In genomic region chr3:54424283-54424682, GRCh38 we compare ENCODE assay signal across 13 cellular contexts.
"Had no signal": no experiment of that assay in that cellular context is flagged by ENCODE, and none has a peak within 500 bp of the region (broad histone marks: within the 10 kb centered on the region; RNA-seq: fewer than 3 reads in every experiment).

No MANE protein-coding gene starts in this region.

- H3K27ac ChIP-seq: ascending aorta had no signal

- ATAC-seq: activated naive CD8-positive, alpha-beta T cell treated with anti-CD3 and anti-CD28 coated beads, Interleukin-2, amount 50 U/mL, for 24 hours; naive thymus-derived CD8-positive, alpha-beta T cell; stimulated activated effector memory CD8-positive, alpha-beta T cell treated with anti-CD3 and anti-CD28 coated beads, Interleukin-12 subunit alpha, Interleukin-12 subunit beta, amount 100 ng/mL, for 72 hours had no signal

- H3K9me3 ChIP-seq: ascending aorta had no signal

- DNase-seq: activated CD4-positive, alpha-beta T cell treated with anti-CD3 and anti-CD28 coated beads, Interleukin-2, amount 50 U/mL, for 1 hour; activated CD4-positive, CD25-positive, alpha-beta regulatory T cell; activated naive CD4-positive, alpha-beta T cell treated with Interleukin-2 at 50 U/mL for 16 hours; activated naive CD8-positive, alpha-beta T cell treated with anti-CD3 and anti-CD28 coated beads, Interleukin-2, amount 50 U/mL, for 24 hours; effector memory CD4-positive, alpha-beta T cell; foreskin melanocyte; head of caudate nucleus; immature natural killer cell; mesenchymal stem cell; naive thymus-derived CD8-positive, alpha-beta T cell; posterior cingulate gyrus had no signal

- H3K4me3 ChIP-seq: ascending aorta had no signal

- H3K27me3 ChIP-seq: ascending aorta had no signal

- H3K4me1 ChIP-seq: ascending aorta had no signal

- H3K36me3 ChIP-seq: ascending aorta had no signal
